Comparison of ENCODE assay signal across 15 cellular contexts in genomic region chr9:118023649-118024048, GRCh38.
"Had no signal": no experiment of that assay in that cellular context is flagged by ENCODE, and none has a peak within 500 bp of the region (broad histone marks: within the 10 kb centered on the region; RNA-seq: fewer than 3 reads in every experiment).

No MANE protein-coding gene starts in this region.

- H3K36me3 Mint-ChIP-seq: naive thymus-derived CD8-positive, alpha-beta T cell; stimulated activated effector memory CD8-positive, alpha-beta T cell treated with anti-CD3 and anti-CD28 coated beads, Interleukin-12 subunit alpha, Interleukin-12 subunit beta, amount 100 ng/mL, for 72 hours had no signal

- H3K9ac ChIP-seq: parathyroid adenoma had no signal

- H3K4me3 Mint-ChIP-seq: activated naive CD8-positive, alpha-beta T cell treated with anti-CD3 and anti-CD28 coated beads, Interleukin-2, amount 50 U/mL, for 24 hours; endodermal cell; naive thymus-derived CD8-positive, alpha-beta T cell; stimulated activated effector memory CD8-positive, alpha-beta T cell treated with anti-CD3 and anti-CD28 coated beads, Interleukin-12 subunit alpha, Interleukin-12 subunit beta, amount 100 ng/mL, for 72 hours had no signal

- H3K27ac ChIP-seq: ascending aorta, dorsolateral prefrontal cortex, gastroesophageal sphincter, parathyroid adenoma had no signal

- H3K79me2 ChIP-seq: parathyroid adenoma had no signal

- H3K4me3 ChIP-seq: ascending aorta, dorsolateral prefrontal cortex, gastroesophageal sphincter had no signal

- FAIRE-seq: islet of Langerhans had no signal

- H2AFZ ChIP-seq: parathyroid adenoma had no signal

- H3K4me1 ChIP-seq: ascending aorta, gastroesophageal sphincter, parathyroid adenoma had no signal

- DNase-seq: activated CD4-positive, alpha-beta T cell treated with anti-CD3 and anti-CD28 coated beads for 1 hour; activated CD4-positive, alpha-beta T cell treated with anti-CD3 and anti-CD28 coated beads, Interleukin-2, amount 50 U/mL, for 4 hours; activated naive CD4-positive, alpha-beta T cell; activated naive CD8-positive, alpha-beta T cell treated with anti-CD3 and anti-CD28 coated beads, Interleukin-2, amount 50 U/mL, for 24 hours; activated T-cell treated with anti-CD3 and anti-CD28 coated beads for 4 hours; dorsolateral prefrontal cortex; endodermal cell; mesenchymal stem cell; naive thymus-derived CD8-positive, alpha-beta T cell; T1000 had no signal

- H3K4me1 Mint-ChIP-seq: activated naive CD8-positive, alpha-beta T cell treated with anti-CD3 and anti-CD28 coated beads, Interleukin-2, amount 50 U/mL, for 24 hours; endodermal cell; naive thymus-derived CD8-positive, alpha-beta T cell; stimulated activated effector memory CD8-positive, alpha-beta T cell treated with anti-CD3 and anti-CD28 coated beads, Interleukin-12 subunit alpha, Interleukin-12 subunit beta, amount 100 ng/mL, for 72 hours had no signal

- H3K36me3 ChIP-seq: ascending aorta, gastroesophageal sphincter had no signal

- H3K27me3 ChIP-seq: ascending aorta, dorsolateral prefrontal cortex, gastroesophageal sphincter had no signal

- H3K27ac Mint-ChIP-seq: activated naive CD8-positive, alpha-beta T cell treated with anti-CD3 and anti-CD28 coated beads, Interleukin-2, amount 50 U/mL, for 24 hours; endodermal cell; naive thymus-derived CD8-positive, alpha-beta T cell; stimulated activated effector memory CD8-positive, alpha-beta T cell treated with anti-CD3 and anti-CD28 coated beads, Interleukin-12 subunit alpha, Interleukin-12 subunit beta, amount 100 ng/mL, for 72 hours had no signal

- ATAC-seq: activated naive CD8-positive, alpha-beta T cell treated with anti-CD3 and anti-CD28 coated beads, Interleukin-2, amount 50 U/mL, for 24 hours; gastroesophageal sphincter; naive thymus-derived CD8-positive, alpha-beta T cell; stimulated activated effector memory CD8-positive, alpha-beta T cell treated with anti-CD3 and anti-CD28 coated beads, Interleukin-12 subunit alpha, Interleukin-12 subunit beta, amount 100 ng/mL, for 72 hours had no signal

- H3K27me3 Mint-ChIP-seq: activated naive CD8-positive, alpha-beta T cell treated with anti-CD3 and anti-CD28 coated beads, Interleukin-2, amount 50 U/mL, for 24 hours had no signal

- H3K9me3 ChIP-seq: ascending aorta, gastroesophageal sphincter had no signal
